13 cellular contexts compared by ENCODE assay signal in the genomic region with DNA sequence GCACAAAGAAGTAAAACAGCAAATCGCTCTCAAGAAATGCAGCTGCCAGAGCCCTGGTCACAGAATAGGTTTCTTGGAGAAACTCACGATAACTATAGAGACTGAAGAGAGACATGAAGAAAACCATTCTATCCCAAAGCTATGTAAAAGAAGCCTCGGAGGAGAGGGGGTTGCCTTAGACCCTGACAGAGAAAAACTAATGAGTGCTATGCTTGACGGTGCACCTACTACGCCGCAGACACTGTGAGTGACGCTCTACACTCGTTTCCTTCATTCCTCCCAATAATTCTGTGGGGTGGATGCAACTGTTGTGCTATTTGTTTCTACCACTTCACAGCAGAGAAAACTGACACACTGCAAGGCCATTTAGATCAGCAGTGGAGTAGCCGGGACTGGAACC.
DNase-seq lines count a peak whose midpoint lies in the region; ATAC-seq and TF ChIP-seq lines count a peak whose summit lies in the region.
"Had no signal": no experiment of that assay in that cellular context is flagged by ENCODE, and none has a peak within 500 bp of the region (broad histone marks: within the 10 kb centered on the region; RNA-seq: fewer than 3 reads in every experiment).

No MANE protein-coding gene starts in this region.

- CTCF ChIA-PET in CD8-positive, alpha-beta memory T cell (lab: Charles Lee): interaction anchor here (0.9 to 2.0 kb wide), 12 partner anchors 8 to 293 kb away, joined by 3 to 9 read pairs (median 4); no protein-coding TSS in a partner anchor

- H3K27me3 ChIP-seq in CD8-positive, alpha-beta memory T cell (ENCODE audit: insufficient read depth, low read length, poor library complexity, severe bottlenecking): no peaks in the 10 kb centered on the region
- H3K27me3 ChIP-seq in OCI-LY1 (ENCODE audit: insufficient read depth, low read length) (no peaks in the 10 kb centered on the region), colonic mucosa (no peaks in the 10 kb centered on the region), gastrocnemius medialis (no peaks in the 10 kb centered on the region)

- no peaks in the 10 kb centered on the region for H3K9me3 ChIP-seq in CD8-positive, alpha-beta memory T cell (ENCODE audit: low read length)
- H3K9me3 ChIP-seq in OCI-LY1 (ENCODE audit: low read length) (no peaks in the 10 kb centered on the region), colonic mucosa (no peaks in the 10 kb centered on the region), gastrocnemius medialis (no peaks in the 10 kb centered on the region)

- H3K9ac ChIP-seq in OCI-LY1 (ENCODE audit: low read length): no peak overlapping the region; the same call in 1 of the 2 replicates
- no peak overlapping the region for H3K9ac ChIP-seq in colonic mucosa (ENCODE audit: low read depth in 2 of 2, low read length in 2 of 2)

- no peak for TF ChIP-seq POLR2A in gastrocnemius medialis (IDR thresholded peaks at IDR 0.05)

- peaks cover 0 to 2% of the 10 kb centered on the region in 2 donors for H3K27me3 Mint-ChIP-seq in CD8-positive, alpha-beta memory T cell

- H3K4me1 ChIP-seq in CD8-positive, alpha-beta memory T cell (ENCODE audit: insufficient read depth, low read length): peaks cover 100% of the 10 kb centered on the region
- peaks cover 69% of the 10 kb centered on the region for H3K4me1 ChIP-seq in OCI-LY1 (ENCODE audit: insufficient read depth, low read length, severe bottlenecking)
- H3K4me1 ChIP-seq in colonic mucosa: peaks cover 6% of the 10 kb centered on the region
- peaks cover 41 to 48% of the 10 kb centered on the region in 2 donors for H3K4me1 ChIP-seq in gastrocnemius medialis

- peak overlapping the region; percentile 41 for H3K4me3 ChIP-seq in CD8-positive, alpha-beta memory T cell (ENCODE audit: low read length)
- no peak overlapping the region for H3K4me3 ChIP-seq in OCI-LY1 (ENCODE audit: low read depth, low read length, poor library complexity, severe bottlenecking)
- no peak overlapping the region for H3K4me3 ChIP-seq in colonic mucosa
- no peak overlapping the region for H3K4me3 ChIP-seq in gastrocnemius medialis
- H3K4me3 ChIP-seq: GM23338 had no signal

- DNase-seq in CD8-positive, alpha-beta memory T cell: peak in 2 of 5 donors; percentile 31 to 63
- DNase-seq in colonic mucosa: no peak
- no peak for DNase-seq in gastrocnemius medialis
- DNase-seq in Ammon's horn (ENCODE audit: low spot score): no peak
- no peak for DNase-seq in NCI-H1436 (lab: John Stamatoyannopoulos, UW)
- DNase-seq in NCI-H2107 (lab: John Stamatoyannopoulos, UW): no peak
- DNase-seq: activated gamma-delta T cell, Calu3, dermis blood vessel endothelial cell, NCI-H446 had no signal

- H3K27ac Mint-ChIP-seq in CD8-positive, alpha-beta memory T cell: peak overlapping the region; percentile 87 to 99 (median 96)
- H3K27ac Mint-ChIP-seq: GM23338 had no signal

- H3K4me2 ChIP-seq in OCI-LY1 (ENCODE audit: low read length): no peak overlapping the region
- H3K4me2 ChIP-seq: GM23338 had no signal

- H3K9me2 ChIP-seq in OCI-LY1 (ENCODE audit: low read depth, low read length): no peaks in the 10 kb centered on the region

- peaks cover 100% of the 10 kb centered on the region in 3 donors for H3K4me1 Mint-ChIP-seq in CD8-positive, alpha-beta memory T cell

- H3K9me3 Mint-ChIP-seq in CD8-positive, alpha-beta memory T cell: no peaks in the 10 kb centered on the region
- H3K9me3 Mint-ChIP-seq: GM23338 had no signal

- H3K4me3 Mint-ChIP-seq in CD8-positive, alpha-beta memory T cell: peak overlapping the region; percentile 62 to 90 (median 77)
- H3K4me3 Mint-ChIP-seq: GM23338 had no signal

- TF ChIP-seq CTCF in OCI-LY1 (IDR thresholded peaks at IDR 0.05; ENCODE audit: low read length) (no peak), colonic mucosa (IDR thresholded peaks at IDR 0.05) (no peak), gastrocnemius medialis (IDR thresholded peaks at IDR 0.05 in 4 of 5, conservative IDR thresholded peaks at IDR 0.05 in 1 of 5) (no peak)

- 0 out of 2 replicates have a peak, but pooled peaks cover 3% of the 10 kb centered on the region for H3F3A ChIP-seq in OCI-LY1 (ENCODE audit: insufficient read depth, low read length)

- ATAC-seq in gastrocnemius medialis: no peak
- ATAC-seq: GM23338 had no signal

- intact Hi-C loops in colonic mucosa (cut with DNase I): no loop called here
- intact Hi-C loops in gastrocnemius medialis (cut with DNase I; ENCODE audit: low total_unique reads): no loop called here

- H2AFZ ChIP-seq in OCI-LY1 (ENCODE audit: low read length): no peak overlapping the region
- H2AFZ ChIP-seq: GM23338 had no signal

- peak overlapping the region; percentile 49 for H3K27ac ChIP-seq in CD8-positive, alpha-beta memory T cell (ENCODE audit: low read depth, low read length)
- H3K27ac ChIP-seq in OCI-LY1 (ENCODE audit: low read depth, low read length, poor library complexity, severe bottlenecking) (peak overlapping the region; percentile 32), colonic mucosa (peak overlapping the region; percentile 13), gastrocnemius medialis (peak overlapping the region; percentile 68 to 73 (median 72))
- H3K27ac ChIP-seq: RWPE1 had no signal

- POLR2A ChIA-PET in CD8-positive, alpha-beta memory T cell (lab: Charles Lee): interaction anchor here (0.9 to 1.5 kb wide), 7 partner anchors 11 to 175 kb away, joined by 3 to 5 read pairs (median 4); no protein-coding TSS in a partner anchor

- peaks cover 9% of the 10 kb centered on the region; the same call in 1 of the 2 replicates for H3K79me2 ChIP-seq in OCI-LY1 (ENCODE audit: insufficient read depth, low read length)

- in situ Hi-C loops in gastrocnemius medialis (cut with MboI; ENCODE audit: low sequenced_read_pairs in 4 of 4): no loop called here

- H4K20me1 ChIP-seq in OCI-LY1 (ENCODE audit: insufficient read depth, low read length): no peaks in the 10 kb centered on the region

- H3K36me3 Mint-ChIP-seq in CD8-positive, alpha-beta memory T cell: peaks cover 56 to 99% (median 74%) of the 10 kb centered on the region in 3 donors

- H3K36me3 ChIP-seq in CD8-positive, alpha-beta memory T cell (ENCODE audit: insufficient read depth, low read length): peaks cover 79% of the 10 kb centered on the region
- H3K36me3 ChIP-seq in OCI-LY1 (ENCODE audit: insufficient read depth, low read length): peaks cover 94% of the 10 kb centered on the region
- no peaks in the 10 kb centered on the region for H3K36me3 ChIP-seq in colonic mucosa
- H3K36me3 ChIP-seq in gastrocnemius medialis: peaks cover 0 to 15% of the 10 kb centered on the region in 2 donors

Comparison
In these comparisons a context has a peak if more than half of its experiments do, and no peak if none do; other contexts are left out.
1. H3K27ac ChIP-seq: peak in every context shown above with its lines; median percentile 72 in gastrocnemius medialis; 49 in CD8-positive, alpha-beta memory T cell; 32 in OCI-LY1; 13 in colonic mucosa.